Comparison of ENCODE assay signal across 8 cellular contexts in genomic region chr2:100381240-100381639, GRCh38. TPM values are rescaled to one million over a fixed set of nuclear protein-coding genes. Genes with fewer than 3 reads are reported as not detected.
A peak's percentile ranks its signal among the peaks of the same experiment; 100 is the strongest.
DNase-seq lines count a peak whose midpoint lies in the region; ATAC-seq and TF ChIP-seq lines count a peak whose summit lies in the region.

No MANE protein-coding gene starts in this region.

- H3K27ac ChIP-seq in A673 (ENCODE audit: low read depth, low read length, poor library complexity, severe bottlenecking) (no peak overlapping the region), HL-60 (replicated peaks) (no peak overlapping the region)

- DNase-seq in A673 (ENCODE audit: low spot score) (peak; percentile 86), HL-60 (ENCODE audit: low read depth in 1 of 2, low spot score in 1 of 2) (peak; percentile 63 to 81), NT2/D1 (ENCODE audit: low read depth, low spot score) (peak; percentile 82), epithelial cell of proximal tubule (ENCODE audit: low read depth) (peak; percentile 33)
- DNase-seq in activated CD8-positive, alpha-beta memory T cell treated with anti-CD3 and anti-CD28 coated beads for 48 hours (ENCODE audit: low read depth in 2 of 3, low spot score in 2 of 3): peak; percentile 26 to 72 (median 63)
- DNase-seq in naive thymus-derived CD8-positive, alpha-beta T cell: peak; percentile 20 to 78 (median 53)
- peak; percentile 60 to 83 for DNase-seq in stimulated activated effector memory CD8-positive, alpha-beta T cell treated with anti-CD3 and anti-CD28 coated beads, Interleukin-12 subunit alpha, Interleukin-12 subunit beta, amount 100 ng/mL, for 72 hours (ENCODE audit: low spot score in 2 of 2)

- no peaks in the 10 kb centered on the region for H3K27me3 ChIP-seq in A673 (replicated peaks; ENCODE audit: insufficient read depth, low read depth, low read length, poor library complexity)
- no peaks in the 10 kb centered on the region for H3K27me3 ChIP-seq in HL-60 (ENCODE audit: insufficient read depth, poor library complexity, severe bottlenecking)
- no peaks in the 10 kb centered on the region for H3K27me3 ChIP-seq in NT2/D1 (ENCODE audit: insufficient read depth, insufficient read length)

- peaks cover 0 to 1% (median 0%) of the 10 kb centered on the region in 5 donors for H3K27me3 Mint-ChIP-seq in naive thymus-derived CD8-positive, alpha-beta T cell

- no TSS peak for BruUV-seq in A673 (replicated peaks; lab: Mats Ljungman, UMichigan)

- H3K9me3 ChIP-seq in A673 (ENCODE audit: low read depth, low read length, poor library complexity, severe bottlenecking) (no peaks in the 10 kb centered on the region), NT2/D1 (ENCODE audit: insufficient read depth, low read length) (no peaks in the 10 kb centered on the region)

- H3K4me1 ChIP-seq in A673 (ENCODE audit: insufficient read depth, low read length, poor library complexity, severe bottlenecking) (no peaks in the 10 kb centered on the region), NT2/D1 (ENCODE audit: insufficient read depth, insufficient read length) (no peaks in the 10 kb centered on the region)

- H3K36me3 ChIP-seq in A673 (ENCODE audit: insufficient read depth, low read length, poor library complexity, severe bottlenecking) (no peaks in the 10 kb centered on the region), NT2/D1 (ENCODE audit: insufficient read depth, insufficient read length, low read length) (no peaks in the 10 kb centered on the region)

- intact Hi-C loops in A673 (cut with micrococcal nuclease; ENCODE audit: unreplicated experiment): loop anchor here (1.0 to 5.0 kb wide), 2 partner anchors 119 to 819 kb away; no protein-coding TSS in a partner anchor

- no peak overlapping the region for H3K9ac ChIP-seq in NT2/D1 (ENCODE audit: insufficient read length, low read depth)

- no peak overlapping the region for H3K4me3 ChIP-seq in A673 (ENCODE audit: low read depth, low read length, poor library complexity, severe bottlenecking)
- H3K4me3 ChIP-seq in HL-60 (replicated peaks; ENCODE audit: insufficient read depth, low read length): no peak overlapping the region
- no peak overlapping the region for H3K4me3 ChIP-seq in NT2/D1 (ENCODE audit: insufficient read length, low read depth)
- no peak overlapping the region for H3K4me3 ChIP-seq in epithelial cell of proximal tubule (ENCODE audit: low read depth, low read length)

- CTCF ChIA-PET in A673 (lab: Charles Lee): interaction anchor here (0.5 to 1.9 kb wide), 4 partner anchors 33 to 134 kb away, joined by 4 to 76 read pairs (median 4); no protein-coding TSS in a partner anchor

- H3K27ac Mint-ChIP-seq in naive thymus-derived CD8-positive, alpha-beta T cell: no peak overlapping the region
- no peak overlapping the region for H3K27ac Mint-ChIP-seq in stimulated activated effector memory CD8-positive, alpha-beta T cell treated with anti-CD3 and anti-CD28 coated beads, Interleukin-12 subunit alpha, Interleukin-12 subunit beta, amount 100 ng/mL, for 72 hours

- no peaks in the 10 kb centered on the region for H3K36me3 Mint-ChIP-seq in naive thymus-derived CD8-positive, alpha-beta T cell
- H3K36me3 Mint-ChIP-seq in stimulated activated effector memory CD8-positive, alpha-beta T cell treated with anti-CD3 and anti-CD28 coated beads, Interleukin-12 subunit alpha, Interleukin-12 subunit beta, amount 100 ng/mL, for 72 hours: no peaks in the 10 kb centered on the region

- peaks cover 2 to 6% (median 6%) of the 10 kb centered on the region in 4 donors for H3K4me1 Mint-ChIP-seq in naive thymus-derived CD8-positive, alpha-beta T cell
- no peaks in the 10 kb centered on the region for H3K4me1 Mint-ChIP-seq in stimulated activated effector memory CD8-positive, alpha-beta T cell treated with anti-CD3 and anti-CD28 coated beads, Interleukin-12 subunit alpha, Interleukin-12 subunit beta, amount 100 ng/mL, for 72 hours

- POLR2A ChIA-PET in A673 (lab: Charles Lee; ENCODE audit: low non-redundant PET): no interaction called here
- POLR2A ChIA-PET in naive thymus-derived CD8-positive, alpha-beta T cell (lab: Charles Lee): no interaction called here

- no peak overlapping the region for H3K4me3 Mint-ChIP-seq in naive thymus-derived CD8-positive, alpha-beta T cell
- no peak overlapping the region for H3K4me3 Mint-ChIP-seq in stimulated activated effector memory CD8-positive, alpha-beta T cell treated with anti-CD3 and anti-CD28 coated beads, Interleukin-12 subunit alpha, Interleukin-12 subunit beta, amount 100 ng/mL, for 72 hours

- peak; percentile 92 for TF ChIP-seq CTCF in A673 (conservative IDR thresholded peaks at IDR 0.05; ENCODE audit: low read depth, low read length)
- TF ChIP-seq CTCF in HL-60 (IDR thresholded peaks at IDR 0.05; ENCODE audit: insufficient read depth, low read length): peak; percentile 96
- TF ChIP-seq CTCF in epithelial cell of proximal tubule (conservative IDR thresholded peaks at IDR 0.05; ENCODE audit: low read depth, low read length): peak; percentile 93

- no peaks in the 10 kb centered on the region for H3K9me3 Mint-ChIP-seq in naive thymus-derived CD8-positive, alpha-beta T cell
- H3K9me3 Mint-ChIP-seq in stimulated activated effector memory CD8-positive, alpha-beta T cell treated with anti-CD3 and anti-CD28 coated beads, Interleukin-12 subunit alpha, Interleukin-12 subunit beta, amount 100 ng/mL, for 72 hours: no peaks in the 10 kb centered on the region

- peak; percentile 62 for ATAC-seq in GM18498 (IDR thresholded peaks at IDR 0.05; ENCODE audit: unreplicated experiment)
- peak; percentile 47 to 54 for ATAC-seq in naive thymus-derived CD8-positive, alpha-beta T cell
- peak; percentile 28 for ATAC-seq in stimulated activated effector memory CD8-positive, alpha-beta T cell treated with anti-CD3 and anti-CD28 coated beads, Interleukin-12 subunit alpha, Interleukin-12 subunit beta, amount 100 ng/mL, for 72 hours

RNA-seq across cellular contexts. Expression of gene CHST10, which starts 36.2 kb away (rescaled TPM):
- total RNA-seq in A673 (2021): 10.9 and 11.3 TPM in 2 replicates
- total RNA-seq in epithelial cell of proximal tubule: 8.8 and 18.1 TPM in 2 replicates
- 1 to 10 TPM; 6.4 to 7.5 TPM for total RNA-seq in naive thymus-derived CD8-positive, alpha-beta T cell
- polyA plus RNA-seq in naive thymus-derived CD8-positive, alpha-beta T cell: 1 to 10 TPM; 5.0 to 8.2 (median 5.0) TPM

RNA-seq across cellular contexts. Expression of gene LONRF2, which starts 58.9 kb away (rescaled TPM):
- total RNA-seq in A673 (2021): 3.5 and 3.8 TPM in 2 replicates
- 0.43 and 1.3 TPM in 2 replicates for total RNA-seq in epithelial cell of proximal tubule
- total RNA-seq in naive thymus-derived CD8-positive, alpha-beta T cell: not detected
- polyA plus RNA-seq in naive thymus-derived CD8-positive, alpha-beta T cell: not detected

Comparison
In these comparisons a context has a peak if more than half of its experiments do, and no peak if none do; other contexts are left out.
1. DNase-seq: peak in every context shown above with its lines; median percentile 86 in A673; 82 in NT2/D1; 72 in HL-60; 72 in stimulated activated effector memory CD8-positive, alpha-beta T cell treated with anti-CD3 and anti-CD28 coated beads, Interleukin-12 subunit alpha, Interleukin-12 subunit beta, amount 100 ng/mL, for 72 hours; 63 in activated CD8-positive, alpha-beta memory T cell treated with anti-CD3 and anti-CD28 coated beads for 48 hours; 53 in naive thymus-derived CD8-positive, alpha-beta T cell; 33 in epithelial cell of proximal tubule.